ENCODE assay signal across 8 cellular contexts in the genomic region with DNA sequence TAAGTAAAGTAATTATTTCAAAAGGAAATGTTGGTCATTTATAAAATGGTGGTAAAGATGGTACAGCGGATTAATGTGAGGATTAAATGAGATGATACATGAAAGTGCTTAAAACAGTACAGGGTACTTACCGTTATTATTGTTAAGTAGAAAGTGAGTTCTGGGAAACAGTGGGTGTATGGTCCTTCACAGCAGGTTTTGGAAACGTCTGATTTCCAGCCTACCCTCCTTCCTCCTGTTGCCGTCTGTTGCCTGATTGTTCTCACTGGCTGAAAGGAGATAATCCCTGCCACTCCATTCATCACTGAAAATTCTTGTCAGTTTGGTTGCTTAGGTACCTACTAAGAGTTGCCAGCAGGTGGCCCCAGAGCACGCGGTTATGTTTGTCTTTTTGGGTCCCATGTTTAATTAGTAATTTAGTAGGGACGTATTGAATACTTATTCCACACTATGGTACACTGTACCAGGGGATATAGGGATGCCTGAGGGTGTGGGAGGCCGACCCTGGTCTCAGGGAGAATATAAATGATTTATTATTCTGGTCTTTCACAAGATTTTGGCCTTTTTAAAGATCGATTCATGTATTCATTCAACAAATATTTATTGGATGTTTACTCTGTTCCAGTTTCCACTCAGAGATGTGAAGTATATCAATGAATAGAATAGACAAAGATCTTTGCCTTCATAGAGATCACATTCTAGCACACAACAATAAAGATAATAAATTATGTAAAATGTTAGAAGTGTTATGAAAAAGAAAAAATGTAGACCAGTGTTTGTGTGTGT. TPM values are rescaled to one million over a fixed set of nuclear protein-coding genes. Genes with fewer than 3 reads are reported as not detected.
A peak's percentile ranks its signal among the peaks of the same experiment; 100 is the strongest.
DNase-seq lines count a peak whose midpoint lies in the region; ATAC-seq and TF ChIP-seq lines count a peak whose summit lies in the region.

No MANE protein-coding gene starts in this region.

- POLR2A ChIA-PET in WTC11 (lab: Charles Lee): no interaction called here

- H3K27ac Mint-ChIP-seq in WTC11: no peak overlapping the region
- no peak overlapping the region for H3K27ac Mint-ChIP-seq in central memory CD8-positive, alpha-beta T cell (ENCODE audit: low read depth)

- no peak overlapping the region for H3K4me3 Mint-ChIP-seq in WTC11
- peak overlapping the region; percentile 76 for H3K4me3 Mint-ChIP-seq in central memory CD8-positive, alpha-beta T cell

- no peak for TF ChIP-seq CTCF in WTC11 (IDR thresholded peaks at IDR 0.05)

- CTCF ChIA-PET in WTC11 (lab: Charles Lee): interaction anchor here (0.7 to 2.0 kb wide), 3 partner anchors 106 to 269 kb away, joined by 3 to 9 read pairs (median 3); no protein-coding TSS in a partner anchor

- no peaks in the 10 kb centered on the region for H3K4me1 Mint-ChIP-seq in WTC11
- H3K4me1 Mint-ChIP-seq in central memory CD8-positive, alpha-beta T cell: peaks cover 9% of the 10 kb centered on the region

- H3K36me3 Mint-ChIP-seq in WTC11: peaks cover 24% of the 10 kb centered on the region
- peaks cover 3% of the 10 kb centered on the region for H3K36me3 Mint-ChIP-seq in central memory CD8-positive, alpha-beta T cell (ENCODE audit: insufficient read depth)

- H3K27me3 Mint-ChIP-seq in WTC11 (ENCODE audit: low read depth): peaks cover 14% of the 10 kb centered on the region
- peaks cover 6% of the 10 kb centered on the region for H3K27me3 Mint-ChIP-seq in central memory CD8-positive, alpha-beta T cell

- H3K9me3 Mint-ChIP-seq in WTC11: peaks cover 49% of the 10 kb centered on the region
- no peaks in the 10 kb centered on the region for H3K9me3 Mint-ChIP-seq in central memory CD8-positive, alpha-beta T cell

- ATAC-seq in WTC11 (peak; percentile 54), HG02623 (IDR thresholded peaks at IDR 0.05; ENCODE audit: unreplicated experiment) (no peak)
- ATAC-seq in central memory CD8-positive, alpha-beta T cell (replicated peaks; ENCODE audit: extremely low read depth, poor library complexity, severe bottlenecking): peak; percentile 66

- DNase-seq in activated gamma-delta T cell treated with Interleukin-2 at 50 U/mL for 16 hours (peak; percentile 64), activated gamma-delta T cell (lab: John Stamatoyannopoulos, UW) (no peak), NCI-H1694 treated with DMSO at 0.1 percent for 48 hours (lab: John Stamatoyannopoulos, UW) (peak; percentile 85), WTC11 (ENCODE audit: low spot score) (peak; percentile 49), left kidney (ENCODE audit: low read depth, low spot score) (peak; percentile 81)
- peak; percentile 45 to 51 for DNase-seq in central memory CD8-positive, alpha-beta T cell (ENCODE audit: low spot score in 2 of 2)
- peak; percentile 49 for DNase-seq in stimulated activated CD4-positive, alpha-beta T cell treated with anti-CD3 and anti-CD28 coated beads, Interleukin-2, amount 100 ng/mL, for 4 hours (ENCODE audit: low read depth)

TF ChIP-seq in WTC11, 78 proteins besides CTCF, POLR2A, EP300 and RAD21:
- TF ChIP-seq ZNF416 (CRISPR knock-in tag; IDR thresholded peaks at IDR 0.05): no peak
- TF ChIP-seq, protein P1, sequence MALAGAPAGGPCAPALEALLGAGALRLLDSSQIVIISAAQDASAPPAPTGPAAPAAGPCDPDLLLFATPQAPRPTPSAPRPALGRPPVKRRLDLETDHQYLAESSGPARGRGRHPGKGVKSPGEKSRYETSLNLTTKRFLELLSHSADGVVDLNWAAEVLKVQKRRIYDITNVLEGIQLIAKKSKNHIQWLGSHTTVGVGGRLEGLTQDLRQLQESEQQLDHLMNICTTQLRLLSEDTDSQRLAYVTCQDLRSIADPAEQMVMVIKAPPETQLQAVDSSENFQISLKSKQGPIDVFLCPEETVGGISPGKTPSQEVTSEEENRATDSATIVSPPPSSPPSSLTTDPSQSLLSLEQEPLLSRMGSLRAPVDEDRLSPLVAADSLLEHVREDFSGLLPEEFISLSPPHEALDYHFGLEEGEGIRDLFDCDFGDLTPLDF (CRISPR knock-in tag; IDR thresholded peaks at IDR 0.05): no peak
- TF ChIP-seq ZNF423 (CRISPR knock-in tag; IDR thresholded peaks at IDR 0.05): no peak
- TF ChIP-seq ZNF396 (CRISPR knock-in tag; IDR thresholded peaks at IDR 0.05; ENCODE audit: borderline replicate concordance): no peak
- TF ChIP-seq TCF7 (CRISPR knock-in tag; IDR thresholded peaks at IDR 0.05; ENCODE audit: low read depth): no peak
- TF ChIP-seq CBFB (CRISPR knock-in tag; IDR thresholded peaks at IDR 0.05; ENCODE audit: low read depth): no peak
- no peak for TF ChIP-seq ZNF138 (CRISPR knock-in tag; conservative IDR thresholded peaks at IDR 0.05)
- TF ChIP-seq, protein P2, sequence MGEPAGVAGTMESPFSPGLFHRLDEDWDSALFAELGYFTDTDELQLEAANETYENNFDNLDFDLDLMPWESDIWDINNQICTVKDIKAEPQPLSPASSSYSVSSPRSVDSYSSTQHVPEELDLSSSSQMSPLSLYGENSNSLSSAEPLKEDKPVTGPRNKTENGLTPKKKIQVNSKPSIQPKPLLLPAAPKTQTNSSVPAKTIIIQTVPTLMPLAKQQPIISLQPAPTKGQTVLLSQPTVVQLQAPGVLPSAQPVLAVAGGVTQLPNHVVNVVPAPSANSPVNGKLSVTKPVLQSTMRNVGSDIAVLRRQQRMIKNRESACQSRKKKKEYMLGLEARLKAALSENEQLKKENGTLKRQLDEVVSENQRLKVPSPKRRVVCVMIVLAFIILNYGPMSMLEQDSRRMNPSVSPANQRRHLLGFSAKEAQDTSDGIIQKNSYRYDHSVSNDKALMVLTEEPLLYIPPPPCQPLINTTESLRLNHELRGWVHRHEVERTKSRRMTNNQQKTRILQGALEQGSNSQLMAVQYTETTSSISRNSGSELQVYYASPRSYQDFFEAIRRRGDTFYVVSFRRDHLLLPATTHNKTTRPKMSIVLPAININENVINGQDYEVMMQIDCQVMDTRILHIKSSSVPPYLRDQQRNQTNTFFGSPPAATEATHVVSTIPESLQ (CRISPR knock-in tag; IDR thresholded peaks at IDR 0.05): no peak
- TF ChIP-seq NR2C2 (CRISPR knock-in tag; IDR thresholded peaks at IDR 0.05): no peak
- no peak for TF ChIP-seq IRF2 (CRISPR knock-in tag; IDR thresholded peaks at IDR 0.05; ENCODE audit: borderline replicate concordance, low read depth)
- no peak for TF ChIP-seq NR3C1 (CRISPR knock-in tag; conservative IDR thresholded peaks at IDR 0.05; ENCODE audit: low read depth)
- no peak for TF ChIP-seq FOXP1 (CRISPR knock-in tag; IDR thresholded peaks at IDR 0.05; ENCODE audit: borderline replicate concordance)
- TF ChIP-seq, protein P3, sequence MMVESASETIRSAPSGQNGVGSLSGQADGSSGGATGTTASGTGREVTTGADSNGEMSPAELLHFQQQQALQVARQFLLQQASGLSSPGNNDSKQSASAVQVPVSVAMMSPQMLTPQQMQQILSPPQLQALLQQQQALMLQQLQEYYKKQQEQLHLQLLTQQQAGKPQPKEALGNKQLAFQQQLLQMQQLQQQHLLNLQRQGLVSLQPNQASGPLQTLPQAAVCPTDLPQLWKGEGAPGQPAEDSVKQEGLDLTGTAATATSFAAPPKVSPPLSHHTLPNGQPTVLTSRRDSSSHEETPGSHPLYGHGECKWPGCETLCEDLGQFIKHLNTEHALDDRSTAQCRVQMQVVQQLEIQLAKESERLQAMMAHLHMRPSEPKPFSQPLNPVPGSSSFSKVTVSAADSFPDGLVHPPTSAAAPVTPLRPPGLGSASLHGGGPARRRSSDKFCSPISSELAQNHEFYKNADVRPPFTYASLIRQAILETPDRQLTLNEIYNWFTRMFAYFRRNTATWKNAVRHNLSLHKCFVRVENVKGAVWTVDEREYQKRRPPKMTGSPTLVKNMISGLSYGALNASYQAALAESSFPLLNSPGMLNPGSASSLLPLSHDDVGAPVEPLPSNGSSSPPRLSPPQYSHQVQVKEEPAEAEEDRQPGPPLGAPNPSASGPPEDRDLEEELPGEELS (CRISPR knock-in tag; IDR thresholded peaks at IDR 0.05): no peak
- TF ChIP-seq, protein P4, sequence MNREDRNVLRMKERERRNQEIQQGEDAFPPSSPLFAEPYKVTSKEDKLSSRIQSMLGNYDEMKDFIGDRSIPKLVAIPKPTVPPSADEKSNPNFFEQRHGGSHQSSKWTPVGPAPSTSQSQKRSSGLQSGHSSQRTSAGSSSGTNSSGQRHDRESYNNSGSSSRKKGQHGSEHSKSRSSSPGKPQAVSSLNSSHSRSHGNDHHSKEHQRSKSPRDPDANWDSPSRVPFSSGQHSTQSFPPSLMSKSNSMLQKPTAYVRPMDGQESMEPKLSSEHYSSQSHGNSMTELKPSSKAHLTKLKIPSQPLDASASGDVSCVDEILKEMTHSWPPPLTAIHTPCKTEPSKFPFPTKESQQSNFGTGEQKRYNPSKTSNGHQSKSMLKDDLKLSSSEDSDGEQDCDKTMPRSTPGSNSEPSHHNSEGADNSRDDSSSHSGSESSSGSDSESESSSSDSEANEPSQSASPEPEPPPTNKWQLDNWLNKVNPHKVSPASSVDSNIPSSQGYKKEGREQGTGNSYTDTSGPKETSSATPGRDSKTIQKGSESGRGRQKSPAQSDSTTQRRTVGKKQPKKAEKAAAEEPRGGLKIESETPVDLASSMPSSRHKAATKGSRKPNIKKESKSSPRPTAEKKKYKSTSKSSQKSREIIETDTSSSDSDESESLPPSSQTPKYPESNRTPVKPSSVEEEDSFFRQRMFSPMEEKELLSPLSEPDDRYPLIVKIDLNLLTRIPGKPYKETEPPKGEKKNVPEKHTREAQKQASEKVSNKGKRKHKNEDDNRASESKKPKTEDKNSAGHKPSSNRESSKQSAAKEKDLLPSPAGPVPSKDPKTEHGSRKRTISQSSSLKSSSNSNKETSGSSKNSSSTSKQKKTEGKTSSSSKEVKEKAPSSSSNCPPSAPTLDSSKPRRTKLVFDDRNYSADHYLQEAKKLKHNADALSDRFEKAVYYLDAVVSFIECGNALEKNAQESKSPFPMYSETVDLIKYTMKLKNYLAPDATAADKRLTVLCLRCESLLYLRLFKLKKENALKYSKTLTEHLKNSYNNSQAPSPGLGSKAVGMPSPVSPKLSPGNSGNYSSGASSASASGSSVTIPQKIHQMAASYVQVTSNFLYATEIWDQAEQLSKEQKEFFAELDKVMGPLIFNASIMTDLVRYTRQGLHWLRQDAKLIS (CRISPR knock-in tag; IDR thresholded peaks at IDR 0.05; ENCODE audit: borderline replicate concordance): no peak
- no peak for TF ChIP-seq ZBTB21 (CRISPR knock-in tag; IDR thresholded peaks at IDR 0.05; ENCODE audit: borderline replicate concordance)
- TF ChIP-seq SMAD3 (CRISPR knock-in tag; IDR thresholded peaks at IDR 0.05; ENCODE audit: borderline replicate concordance): no peak
- TF ChIP-seq GABPB1 (CRISPR knock-in tag; IDR thresholded peaks at IDR 0.05): no peak

RNA-seq across cellular contexts. Expression of a gene that starts 30.8 kb away (rescaled TPM):
- not detected in 3 replicates for total RNA-seq in WTC11 (2021)

RNA-seq across cellular contexts. Expression of a gene that starts 34.1 kb away (rescaled TPM):
- not detected in 3 replicates for total RNA-seq in WTC11 (2021)
